In genomic region chr2:190766581-190766980, GRCh38 we compare ENCODE assay signal across 12 cellular contexts.
DNase-seq lines count a peak whose midpoint lies in the region; ATAC-seq, FAIRE-seq and TF ChIP-seq lines count a peak whose summit lies in the region.
"Had no signal": no experiment of that assay in that cellular context is flagged by ENCODE, and none has a peak within 500 bp of the region (broad histone marks: within the 10 kb centered on the region; RNA-seq: fewer than 3 reads in every experiment).

No MANE protein-coding gene starts in this region.

- no peak overlapping the region for H3K9ac ChIP-seq in HCT116 (ENCODE audit: low read length)

- H2AFZ ChIP-seq in HCT116 (ENCODE audit: low read depth, low read length, poor library complexity, severe bottlenecking), result peak overlapping the region; percentile 83

- no peaks in the 10 kb centered on the region for H3K79me2 ChIP-seq in HCT116 (ENCODE audit: insufficient read depth, low read length)

- H3K4me1 ChIP-seq in A549 (peaks cover 28% of the 10 kb centered on the region), HCT116 (ENCODE audit: control insufficient read depth in 1 of 2, insufficient read depth in 2 of 2, low read length in 2 of 2) (peaks cover 0 to 16% of the 10 kb centered on the region in 2 experiments; a peak in 2 of 4 replicates), esophagus (ENCODE audit: control insufficient read depth in 2 of 2, insufficient read depth in 2 of 2, low read length in 1 of 2) (peaks cover 0 to 2% of the 10 kb centered on the region in 2 donors)
- H3K4me1 ChIP-seq: prostate gland had no signal

- H3K27ac ChIP-seq in A549, result peak overlapping the region in 1 of 2 experiments; percentile 30; a peak in 1 of 6 replicates
- H3K27ac ChIP-seq in HCT116 (ENCODE audit: low read depth, low read length), result no peak overlapping the region
- peak overlapping the region; percentile 36 to 61 for H3K27ac ChIP-seq in esophagus (ENCODE audit: low read depth in 2 of 2, low read length in 1 of 2)
- H3K27ac ChIP-seq: prostate gland, thoracic aorta had no signal

- no peaks in the 10 kb centered on the region for H3K36me3 ChIP-seq in HCT116 (ENCODE audit: control insufficient read depth in 1 of 2, insufficient read depth in 2 of 2, low read length in 2 of 2)
- no peaks in the 10 kb centered on the region for H3K36me3 ChIP-seq in esophagus (ENCODE audit: control insufficient read depth in 2 of 2, insufficient read depth in 2 of 2, low read length in 1 of 2)
- H3K36me3 ChIP-seq: prostate gland, thoracic aorta had no signal

- H4K20me1 ChIP-seq in HCT116 (ENCODE audit: insufficient read depth), result no peaks in the 10 kb centered on the region

- BruUV-seq in HCT116 (replicated peaks; lab: Mats Ljungman, UMichigan), result no TSS peak

- POLR2A ChIA-PET in A549 (lab: Yijun Ruan, JAX) (no interaction called here), HCT116 (lab: Charles Lee) (no interaction called here)

- no peak overlapping the region for H3K4me2 ChIP-seq in A549
- peak overlapping the region; percentile 11 for H3K4me2 ChIP-seq in HCT116 (ENCODE audit: low read length)

- TF ChIP-seq POLR2A in A549 (IDR thresholded peaks at IDR 0.05; ENCODE audit: low read length) (no peak), HCT116 (IDR thresholded peaks at IDR 0.05; ENCODE audit: borderline replicate concordance, extremely low read depth, insufficient read depth, insufficient read length) (no peak)

- no peak for DNase-seq in A549 (ENCODE audit: low read depth in 1 of 2, low spot score in 1 of 2)
- DNase-seq in HCT116 (ENCODE audit: low read depth, low spot score), result no peak
- DNase-seq in RPMI7951 (ENCODE audit: low read depth), result peak; percentile 19
- DNase-seq in posterior vena cava (ENCODE audit: low spot score), result no peak
- DNase-seq in effector CD8-positive, alpha-beta T cell (lab: John Stamatoyannopoulos, UW), result no peak
- no peak for DNase-seq in NCI-H1436 (lab: John Stamatoyannopoulos, UW)
- DNase-seq in activated CD8-positive, alpha-beta memory T cell treated with anti-CD3 and anti-CD28 coated beads, Interleukin-2, amount 50 U/mL, for 48 hours, result no peak
- DNase-seq: activated CD4-positive, CD25-positive, alpha-beta regulatory T cell treated with anti-CD3 and anti-CD28 coated beads, Interleukin-2, amount 50 U/mL, for 72 hours had no signal

- intact Hi-C loops in HCT116 (cut with micrococcal nuclease) (no loop called here), posterior vena cava (cut with DNase I) (no loop called here)

- no peak for FAIRE-seq in A549 (lab: Jason Lieb, UNC)
- FAIRE-seq: HTR-8/SVneo had no signal

- no peak for TF ChIP-seq EP300 in A549 (IDR thresholded peaks at IDR 0.05)

- 64% methylated on average over 2 of the region's 2 CpGs for WGBS in A549 (ENCODE audit: missing lambda C conversion rate)
- 38 to 41% methylated on average over 2 of the region's 2 CpGs for WGBS in esophagus, 2 donors

- H3K27me3 ChIP-seq in HCT116 (ENCODE audit: insufficient read depth, low read length), result no peaks in the 10 kb centered on the region
- H3K27me3 ChIP-seq in esophagus (ENCODE audit: control insufficient read depth in 1 of 2, insufficient read depth in 2 of 2, low read length in 2 of 2), result no peaks in the 10 kb centered on the region

- RAD21 ChIA-PET in HCT116 (lab: Charles Lee; ENCODE audit: low non-redundant PET in 1 of 2, low total read pairs in 2 of 2, uncharacterized antibody in 2 of 2, unreplicated experiment in 2 of 2), result no interaction called here

- TF ChIP-seq CTCF in A549 (IDR thresholded peaks at IDR 0.05) (no peak), HCT116 (IDR thresholded peaks at IDR 0.05 in 2 of 3, conservative IDR thresholded peaks at IDR 0.05 in 1 of 3; ENCODE audit: borderline replicate concordance in 1 of 3, insufficient read depth in 1 of 3, low read depth in 2 of 3, low read length in 2 of 3) (no peak)

- H3K9me2 ChIP-seq in HCT116 (ENCODE audit: insufficient read depth), result no peaks in the 10 kb centered on the region

- peak; percentile 45 to 53; a peak in 3 of 6 replicates for ATAC-seq in A549
- ATAC-seq in HCT116, result peak; percentile 47

- H3K9me3 ChIP-seq in A549 (no peaks in the 10 kb centered on the region), HCT116 (ENCODE audit: control insufficient read depth in 1 of 2, insufficient read depth in 1 of 2, low read depth in 1 of 2, low read length in 2 of 2) (no peaks in the 10 kb centered on the region), esophagus (ENCODE audit: control insufficient read depth in 2 of 2, insufficient read depth in 1 of 2, low read depth in 1 of 2, low read length in 1 of 2) (no peaks in the 10 kb centered on the region)
- H3K9me3 ChIP-seq: prostate gland, thoracic aorta had no signal

- CTCF ChIA-PET in A549 (lab: Yijun Ruan, JAX) (interaction anchor here (1.1 to 2.5 kb wide), 2 partner anchors 14 to 16 kb away, joined by 3 to 16 read pairs; no protein-coding TSS in a partner anchor), HCT116 (lab: Charles Lee) (interaction anchor here (0.6 kb wide), 1 partner anchor 438 kb away, joined by 3 read pairs; no protein-coding TSS in a partner anchor)

- TF ChIP-seq RAD21 in A549 (conservative IDR thresholded peaks at IDR 0.05 in 1 of 2, IDR thresholded peaks at IDR 0.05 in 1 of 2) (no peak), HCT116 (IDR thresholded peaks at IDR 0.05; ENCODE audit: low read depth) (no peak; the same call in 1 of the 2 replicates)

- no peak overlapping the region for H3K4me3 ChIP-seq in A549
- no peak overlapping the region for H3K4me3 ChIP-seq in HCT116 (replicated peaks in 1 of 2; ENCODE audit: low read depth in 1 of 2, low read length in 2 of 2)
- H3K4me3 ChIP-seq in esophagus (ENCODE audit: low read depth in 1 of 2, low read length in 2 of 2), result no peak overlapping the region
- H3K4me3 ChIP-seq: prostate gland, thoracic aorta had no signal

TF ChIP-seq in A549, 52 proteins besides CTCF, POLR2A, EP300 and RAD21:
- TF ChIP-seq MAX (IDR thresholded peaks at IDR 0.05) (no peak), ATOH8 (CRISPR knock-in tag; IDR thresholded peaks at IDR 0.05; ENCODE audit: low read depth) (no peak), HES2 (IDR thresholded peaks at IDR 0.05) (no peak), CEBPB (IDR thresholded peaks at IDR 0.05) (no peak), FOSL2 (IDR thresholded peaks at IDR 0.05) (no peak), FOSL2 (CRISPR knock-in tag; IDR thresholded peaks at IDR 0.05) (no peak), HOXB5 (CRISPR knock-in tag; IDR thresholded peaks at IDR 0.05) (no peak), MYC (IDR thresholded peaks at IDR 0.05; ENCODE audit: borderline replicate concordance, low read length) (no peak), ZNF302 (CRISPR knock-in tag; IDR thresholded peaks at IDR 0.05) (no peak)
TF ChIP-seq in A549: peak in this region for 0.

TF ChIP-seq in HCT116, 20 proteins besides CTCF, POLR2A, EP300 and RAD21 (continues in another document):
- TF ChIP-seq ELF1 (IDR thresholded peaks at IDR 0.05; ENCODE audit: borderline replicate concordance, low read depth), result no peak
- no peak for TF ChIP-seq MAX (IDR thresholded peaks at IDR 0.05)
- no peak for TF ChIP-seq POLR2AphosphoS5 (IDR thresholded peaks at IDR 0.05; ENCODE audit: low read depth, low read length)
- no peak for TF ChIP-seq ZNF274 (IDR thresholded peaks at IDR 0.05; ENCODE audit: low read depth, low read length)
- no peak for TF ChIP-seq EZH2phosphoT487 (IDR thresholded peaks at IDR 0.05; ENCODE audit: borderline replicate concordance)
- TF ChIP-seq, protein P1, sequence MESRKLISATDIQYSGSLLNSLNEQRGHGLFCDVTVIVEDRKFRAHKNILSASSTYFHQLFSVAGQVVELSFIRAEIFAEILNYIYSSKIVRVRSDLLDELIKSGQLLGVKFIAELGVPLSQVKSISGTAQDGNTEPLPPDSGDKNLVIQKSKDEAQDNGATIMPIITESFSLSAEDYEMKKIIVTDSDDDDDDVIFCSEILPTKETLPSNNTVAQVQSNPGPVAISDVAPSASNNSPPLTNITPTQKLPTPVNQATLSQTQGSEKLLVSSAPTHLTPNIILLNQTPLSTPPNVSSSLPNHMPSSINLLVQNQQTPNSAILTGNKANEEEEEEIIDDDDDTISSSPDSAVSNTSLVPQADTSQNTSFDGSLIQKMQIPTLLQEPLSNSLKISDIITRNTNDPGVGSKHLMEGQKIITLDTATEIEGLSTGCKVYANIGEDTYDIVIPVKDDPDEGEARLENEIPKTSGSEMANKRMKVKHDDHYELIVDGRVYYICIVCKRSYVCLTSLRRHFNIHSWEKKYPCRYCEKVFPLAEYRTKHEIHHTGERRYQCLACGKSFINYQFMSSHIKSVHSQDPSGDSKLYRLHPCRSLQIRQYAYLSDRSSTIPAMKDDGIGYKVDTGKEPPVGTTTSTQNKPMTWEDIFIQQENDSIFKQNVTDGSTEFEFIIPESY (IDR thresholded peaks at IDR 0.05; ENCODE audit: extremely low read depth, insufficient replicate concordance, low read length), result no peak
- TF ChIP-seq CBX3 (IDR thresholded peaks at IDR 0.05; ENCODE audit: low read depth), result no peak
- TF ChIP-seq YY1 (IDR thresholded peaks at IDR 0.05; ENCODE audit: extremely low read depth, insufficient replicate concordance, low read depth, low read length), result no peak
- TF ChIP-seq EGR1 (IDR thresholded peaks at IDR 0.05; ENCODE audit: low read depth), result no peak
- no peak for TF ChIP-seq CEBPB (IDR thresholded peaks at IDR 0.05; ENCODE audit: low read depth)
- TF ChIP-seq SIN3A (IDR thresholded peaks at IDR 0.05; ENCODE audit: low read depth), result no peak
- TF ChIP-seq FOSL1 (IDR thresholded peaks at IDR 0.05; ENCODE audit: low read depth), result no peak
- no peak for TF ChIP-seq ZFX (IDR thresholded peaks at IDR 0.05)
- TF ChIP-seq JUND (IDR thresholded peaks at IDR 0.05), result no peak
